Comparison of ENCODE assay signal across 8 cellular contexts in genomic region chr7:117014673-117015133, GRCh38.
DNase-seq lines count a peak whose midpoint lies in the region; ATAC-seq and TF ChIP-seq lines count a peak whose summit lies in the region.

No MANE protein-coding gene starts in this region.

- no peak overlapping the region for H3K4me3 ChIP-seq in osteoblast (ENCODE audit: insufficient read depth, low read length)

- DNase-seq in stimulated activated CD4-positive, alpha-beta T cell treated with anti-CD3 and anti-CD28 coated beads, Interleukin-12 subunit alpha, Interleukin-12 subunit beta, amount 100 ng/mL, for 4 hours = peak; percentile 6
- DNase-seq in stimulated activated CD4-positive, alpha-beta T cell treated with anti-CD3 and anti-CD28 coated beads, Interleukin-2, amount 100 ng/mL, for 48 hours = no peak
- peak; percentile 63 for DNase-seq in RPMI7951 (ENCODE audit: low read depth)
- no peak for DNase-seq in osteoblast (ENCODE audit: insufficient read length, low spot score, missing footprints)
- DNase-seq in effector CD4-positive, alpha-beta T cell = no peak
- no peak for DNase-seq in NCI-H1048 (lab: John Stamatoyannopoulos, UW)

- H3K9me3 ChIP-seq in osteoblast (ENCODE audit: low read depth, low read length) = no peaks in the 10 kb centered on the region

- peak overlapping the region; percentile 47 for H3K27ac ChIP-seq in osteoblast (ENCODE audit: low read depth, low read length)

- peak overlapping the region; percentile 75 for H3K4me2 ChIP-seq in osteoblast (ENCODE audit: insufficient read depth, low read length)

- H3K79me2 ChIP-seq in osteoblast (ENCODE audit: insufficient read depth, low read length) = peaks cover 44% of the 10 kb centered on the region

- H3K4me1 ChIP-seq in osteoblast (ENCODE audit: insufficient read depth, low read length) = peaks cover 22% of the 10 kb centered on the region

- H3K36me3 ChIP-seq in osteoblast (ENCODE audit: insufficient read depth, low read length) = no peaks in the 10 kb centered on the region

- no peaks in the 10 kb centered on the region for H3K27me3 ChIP-seq in osteoblast (ENCODE audit: insufficient read depth, low read length)

- no peak overlapping the region for H2AFZ ChIP-seq in osteoblast (ENCODE audit: low read length)

- no peak for TF ChIP-seq CTCF in osteoblast (IDR thresholded peaks at IDR 0.05; ENCODE audit: extremely low read depth, low read depth, low read length)

- no peaks in the 10 kb centered on the region for H4K20me1 ChIP-seq in osteoblast (ENCODE audit: insufficient read depth, low read length)

- ATAC-seq in HG03108 (IDR thresholded peaks at IDR 0.05; ENCODE audit: unreplicated experiment) = peak; percentile 38
- peak; percentile 68 for ATAC-seq in esophagus mucosa

Comparison
In these comparisons a context has a peak if more than half of its experiments do, and no peak if none do; other contexts are left out.
1. DNase-seq: peak in stimulated activated CD4-positive, alpha-beta T cell treated with anti-CD3 and anti-CD28 coated beads, Interleukin-12 subunit alpha, Interleukin-12 subunit beta, amount 100 ng/mL, for 4 hours (single experiment) and RPMI7951 (single experiment); none in stimulated activated CD4-positive, alpha-beta T cell treated with anti-CD3 and anti-CD28 coated beads, Interleukin-2, amount 100 ng/mL, for 48 hours (0 of 2), osteoblast (single experiment), effector CD4-positive, alpha-beta T cell (single experiment) and NCI-H1048 (single experiment).